ENCODE assay signal across 19 cellular contexts in the genomic region with DNA sequence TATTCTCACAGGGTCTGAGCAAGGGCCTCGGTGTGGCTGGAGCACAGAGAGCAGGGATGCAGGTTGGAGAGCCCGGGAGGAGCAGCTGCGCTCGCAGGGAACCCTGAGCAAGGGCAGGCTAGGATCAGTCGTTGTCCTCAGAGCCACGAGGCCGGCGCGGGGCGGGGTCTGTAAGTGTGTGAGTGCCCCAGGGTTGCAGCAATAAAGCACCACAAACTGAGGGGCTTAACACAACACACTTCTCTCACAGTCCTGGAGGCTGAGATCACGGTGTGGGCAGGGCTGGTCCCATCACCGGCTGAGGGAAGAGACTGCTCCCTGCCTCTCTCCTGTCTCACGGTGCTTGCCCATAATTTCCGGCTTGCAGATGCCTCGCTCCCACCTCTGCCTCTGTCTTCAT. TPM values are rescaled to one million over a fixed set of nuclear protein-coding genes. Genes with fewer than 3 reads are reported as not detected.
DNase-seq lines count a peak whose midpoint lies in the region; ATAC-seq and TF ChIP-seq lines count a peak whose summit lies in the region.
"Had no signal": no experiment of that assay in that cellular context is flagged by ENCODE, and none has a peak within 500 bp of the region (broad histone marks: within the 10 kb centered on the region; RNA-seq: fewer than 3 reads in every experiment).

No MANE protein-coding gene starts in this region.

- no peaks in the 10 kb centered on the region for H3K27me3 Mint-ChIP-seq in WTC11 (ENCODE audit: low read depth)
- H3K27me3 Mint-ChIP-seq in glutamatergic neuron (ENCODE audit: unreplicated experiment): peaks cover 5% of the 10 kb centered on the region
- peaks cover 4% of the 10 kb centered on the region for H3K27me3 Mint-ChIP-seq in nephron progenitor cell (ENCODE audit: low read depth, poor library complexity)
- H3K27me3 Mint-ChIP-seq: CD4-positive, CD25-positive, alpha-beta regulatory T cell; CD8-positive, alpha-beta memory T cell had no signal

- H3K4me1 Mint-ChIP-seq in WTC11 (peaks cover 35% of the 10 kb centered on the region), glutamatergic neuron (ENCODE audit: low read depth, unreplicated experiment) (peaks cover 13% of the 10 kb centered on the region), nephron progenitor cell (peaks cover 40% of the 10 kb centered on the region)
- H3K4me1 Mint-ChIP-seq: CD8-positive, alpha-beta memory T cell had no signal

- ATAC-seq in WTC11: peak; percentile 36

- peaks cover 2% of the 10 kb centered on the region; the same call in 1 of the 2 replicates for H3K9me3 Mint-ChIP-seq in WTC11
- peaks cover 4% of the 10 kb centered on the region for H3K9me3 Mint-ChIP-seq in glutamatergic neuron (ENCODE audit: unreplicated experiment)
- peaks cover 7% of the 10 kb centered on the region for H3K9me3 Mint-ChIP-seq in nephron progenitor cell
- H3K9me3 Mint-ChIP-seq: CD4-positive, CD25-positive, alpha-beta regulatory T cell; CD8-positive, alpha-beta memory T cell had no signal

- H3K27ac Mint-ChIP-seq in WTC11 (no peak overlapping the region), glutamatergic neuron (ENCODE audit: unreplicated experiment) (no peak overlapping the region), nephron progenitor cell (peak overlapping the region; percentile 58)
- H3K27ac Mint-ChIP-seq: CD4-positive, CD25-positive, alpha-beta regulatory T cell had no signal

- H3K36me3 Mint-ChIP-seq in WTC11 (peaks cover 64% of the 10 kb centered on the region), glutamatergic neuron (ENCODE audit: unreplicated experiment) (peaks cover 28% of the 10 kb centered on the region), nephron progenitor cell (ENCODE audit: low read depth) (peaks cover 89% of the 10 kb centered on the region)

- no peak overlapping the region for H3K4me3 Mint-ChIP-seq in WTC11
- peak overlapping the region; percentile 28 for H3K4me3 Mint-ChIP-seq in glutamatergic neuron (ENCODE audit: unreplicated experiment)
- H3K4me3 Mint-ChIP-seq in nephron progenitor cell: no peak overlapping the region
- H3K4me3 Mint-ChIP-seq: CD4-positive, CD25-positive, alpha-beta regulatory T cell; CD8-positive, alpha-beta memory T cell had no signal

- TF ChIP-seq CTCF in WTC11 (IDR thresholded peaks at IDR 0.05) (no peak), glutamatergic neuron (IDR thresholded peaks at IDR 0.05; ENCODE audit: partially characterized antibody, unreplicated experiment) (no peak), nephron progenitor cell (IDR thresholded peaks at IDR 0.05) (no peak)

- CTCF ChIA-PET in WTC11 (lab: Charles Lee): no interaction called here

- DNase-seq in WTC11 (ENCODE audit: low spot score) (no peak), glutamatergic neuron (no peak), nephron progenitor cell (no peak), DMS79 treated with DMSO at 0.1 percent for 48 hours (lab: John Stamatoyannopoulos, UW) (no peak), NCI-H2081 treated with DMSO at 0.1 percent for 48 hours (lab: John Stamatoyannopoulos, UW) (no peak), KG1 (lab: John Stamatoyannopoulos, UW) (no peak), midbrain (lab: John Stamatoyannopoulos, UW) (no peak)
- DNase-seq: ACHN; BE2C; C1 segment of cervical spinal cord; CD4-positive, CD25-positive, alpha-beta regulatory T cell; CD8-positive, alpha-beta memory T cell; COR-L47; DMS 273 treated with DMSO at 0.1 percent for 48 hours; DMS53; GDM1; GOT3; H7; IMR-90 had no signal

- POLR2A ChIA-PET in WTC11 (lab: Charles Lee): no interaction called here

TF ChIP-seq in WTC11, 78 proteins besides CTCF, POLR2A, EP300 and RAD21:
- TF ChIP-seq PRRX2 (CRISPR knock-in tag; IDR thresholded peaks at IDR 0.05) (no peak), NFE2L1 (CRISPR knock-in tag; IDR thresholded peaks at IDR 0.05) (no peak), ZNF416 (CRISPR knock-in tag; IDR thresholded peaks at IDR 0.05) (no peak), ZNF121 (CRISPR knock-in tag; IDR thresholded peaks at IDR 0.05) (no peak)
TF ChIP-seq in WTC11: peak in this region for 0.

RNA-seq across cellular contexts. Expression of a gene that starts 38.6 kb away (rescaled TPM):
- total RNA-seq in WTC11 (2021) (2.4 to 3.8 TPM (median 2.5 TPM) in 3 replicates), glutamatergic neuron (ENCODE audit: unreplicated experiment) (5.2 TPM)

RNA-seq across cellular contexts. Expression of a gene that starts 47.5 kb away (rescaled TPM):
- total RNA-seq in WTC11 (2021): 45.5 to 49.6 TPM (median 47.8 TPM) in 3 replicates
- total RNA-seq in glutamatergic neuron (ENCODE audit: unreplicated experiment): 139 TPM
